Comparison of ENCODE assay signal across 29 cellular contexts in genomic region chr1:27084107-27084506, GRCh38.
"Had no signal": no experiment of that assay in that cellular context is flagged by ENCODE, and none has a peak within 500 bp of the region (broad histone marks: within the 10 kb centered on the region; RNA-seq: fewer than 3 reads in every experiment).

No MANE protein-coding gene starts in this region.

- H3K27me3 ChIP-seq: stomach, suprapubic skin, testis, thyroid gland, tibial nerve, transverse colon, upper lobe of left lung, upper lobe of right lung, uterus, vagina had no signal

- DNase-seq: stimulated activated CD4-positive, alpha-beta T cell treated with anti-CD3 and anti-CD28 coated beads, Interleukin-2, amount 100 ng/mL, for 48 hours; stimulated activated CD4-positive, alpha-beta T cell treated with anti-CD3 and anti-CD28 coated beads, Interleukin-4, amount 100 ng/mL, for 1 hour; stimulated activated CD4-positive, alpha-beta T cell treated with anti-CD3 and anti-CD28 coated beads, Interleukin-4, amount 100 ng/mL, for 24 hours; stimulated activated CD4-positive, alpha-beta T cell treated with anti-CD3 and anti-CD28 coated beads, Interleukin-4, amount 100 ng/mL, for 4 hours; stimulated activated CD8-positive, alpha-beta memory T cell treated with anti-CD3 and anti-CD28 coated beads, Interleukin-4, amount 100 ng/mL, for 48 hours; stimulated activated naive B cell treated with anti-CD40 and anti-IgM and Interleukin-4, amounts not matched to agents 10 μg/mL and 1 μg/mL and 100 μg/mL, for 72 hours; stimulated activated naive CD4-positive, alpha-beta T cell; stimulated activated naive CD4-positive, alpha-beta T cell treated with Interleukin-2 at 50 U/mL for 16 hours; stimulated activated naive CD8-positive, alpha-beta T cell treated with anti-CD3 and anti-CD28 coated beads, Interleukin-15, amount 100 ng/mL, for 72 hours; stimulated activated naive CD8-positive, alpha-beta T cell treated with anti-CD3 and anti-CD28 coated beads, Interleukin-15, Interleukin-2, amounts not matched to agents 100 U/mL and 50 U/mL, for 24 hours; stomach; substantia nigra; testis; thyroid gland; tibial artery; transverse colon; trophoblast cell; upper lobe of left lung; upper lobe of right lung; uterus had no signal

- ATAC-seq: stimulated activated effector memory CD8-positive, alpha-beta T cell treated with anti-CD3 and anti-CD28 coated beads, Interleukin-12 subunit alpha, Interleukin-12 subunit beta, amount 100 ng/mL, for 72 hours; stimulated activated memory B cell treated with anti-CD40 and anti-IgM and Interleukin-4, amounts not matched to agents 10 μg/mL and 1 μg/mL and 100 μg/mL, for 72 hours; stimulated activated naive B cell treated with anti-CD40 and anti-IgM and Interleukin-4, amounts not matched to agents 10 μg/mL and 1 μg/mL and 100 μg/mL, for 72 hours; stimulated activated naive CD8-positive, alpha-beta T cell treated with anti-CD3 and anti-CD28 coated beads, Interleukin-15, amount 100 ng/mL, for 72 hours; stimulated activated naive CD8-positive, alpha-beta T cell treated with anti-CD3 and anti-CD28 coated beads, Interleukin-15, Interleukin-2, amounts not matched to agents 100 U/mL and 50 U/mL, for 24 hours; upper lobe of right lung had no signal

- FAIRE-seq: urothelium cell line had no signal

- H3K4me1 Mint-ChIP-seq: stimulated activated memory B cell treated with anti-CD40 and anti-IgM and Interleukin-4, amounts not matched to agents 10 μg/mL and 1 μg/mL and 100 μg/mL, for 72 hours; stimulated activated naive CD8-positive, alpha-beta T cell treated with anti-CD3 and anti-CD28 coated beads, Interleukin-15, amount 100 ng/mL, for 72 hours had no signal

- H3K27ac Mint-ChIP-seq: stimulated activated effector memory CD8-positive, alpha-beta T cell treated with anti-CD3 and anti-CD28 coated beads, Interleukin-12 subunit alpha, Interleukin-12 subunit beta, amount 100 ng/mL, for 72 hours; stimulated activated memory B cell treated with anti-CD40 and anti-IgM and Interleukin-4, amounts not matched to agents 10 μg/mL and 1 μg/mL and 100 μg/mL, for 72 hours; stimulated activated naive B cell treated with anti-CD40 and anti-IgM and Interleukin-4, amounts not matched to agents 10 μg/mL and 1 μg/mL and 100 μg/mL, for 72 hours; stimulated activated naive CD8-positive, alpha-beta T cell treated with anti-CD3 and anti-CD28 coated beads, Interleukin-15, amount 100 ng/mL, for 72 hours; stimulated activated naive CD8-positive, alpha-beta T cell treated with anti-CD3 and anti-CD28 coated beads, Interleukin-15, Interleukin-2, amounts not matched to agents 100 ng/mL and 50 ng/mL, for 24 hours; type B pancreatic cell had no signal

- H3K4me3 ChIP-seq: stomach, suprapubic skin, testis, thoracic aorta, thyroid gland, tibial artery, tibial nerve, transverse colon, upper lobe of left lung, upper lobe of right lung, uterus, vagina had no signal

- H3K27ac ChIP-seq: stomach, suprapubic skin, testis, thoracic aorta, thyroid gland, tibial artery, tibial nerve, transverse colon, upper lobe of left lung, upper lobe of right lung, uterus, vagina had no signal

- H3K4me3 Mint-ChIP-seq: stimulated activated effector memory CD8-positive, alpha-beta T cell treated with anti-CD3 and anti-CD28 coated beads, Interleukin-12 subunit alpha, Interleukin-12 subunit beta, amount 100 ng/mL, for 72 hours; stimulated activated memory B cell treated with anti-CD40 and anti-IgM and Interleukin-4, amounts not matched to agents 10 μg/mL and 1 μg/mL and 100 μg/mL, for 72 hours; stimulated activated naive B cell treated with anti-CD40 and anti-IgM and Interleukin-4, amounts not matched to agents 10 μg/mL and 1 μg/mL and 100 μg/mL, for 72 hours; stimulated activated naive CD8-positive, alpha-beta T cell treated with anti-CD3 and anti-CD28 coated beads, Interleukin-15, amount 100 ng/mL, for 72 hours; stimulated activated naive CD8-positive, alpha-beta T cell treated with anti-CD3 and anti-CD28 coated beads, Interleukin-15, Interleukin-2, amounts not matched to agents 100 ng/mL and 50 ng/mL, for 24 hours; type B pancreatic cell had no signal

- H3K9me3 ChIP-seq: suprapubic skin, testis, thoracic aorta, thyroid gland, transverse colon, upper lobe of left lung, upper lobe of right lung, uterus, vagina had no signal

- H3K36me3 ChIP-seq: stomach, suprapubic skin, thoracic aorta, thyroid gland, tibial artery, tibial nerve, transverse colon, upper lobe of left lung, upper lobe of right lung, uterus, vagina had no signal

- H3K9me3 Mint-ChIP-seq: stimulated activated effector memory CD8-positive, alpha-beta T cell treated with anti-CD3 and anti-CD28 coated beads, Interleukin-12 subunit alpha, Interleukin-12 subunit beta, amount 100 ng/mL, for 72 hours; stimulated activated naive CD8-positive, alpha-beta T cell treated with anti-CD3 and anti-CD28 coated beads, Interleukin-15, Interleukin-2, amounts not matched to agents 100 ng/mL and 50 ng/mL, for 24 hours; type B pancreatic cell had no signal

- H3K36me3 Mint-ChIP-seq: stimulated activated memory B cell treated with anti-CD40 and anti-IgM and Interleukin-4, amounts not matched to agents 10 μg/mL and 1 μg/mL and 100 μg/mL, for 72 hours; type B pancreatic cell had no signal

- H3K27me3 Mint-ChIP-seq: stimulated activated naive CD8-positive, alpha-beta T cell treated with anti-CD3 and anti-CD28 coated beads, Interleukin-15, amount 100 ng/mL, for 72 hours; stimulated activated naive CD8-positive, alpha-beta T cell treated with anti-CD3 and anti-CD28 coated beads, Interleukin-15, Interleukin-2, amounts not matched to agents 100 ng/mL and 50 ng/mL, for 24 hours; type B pancreatic cell had no signal

- H3K4me1 ChIP-seq: stomach, suprapubic skin, testis, thyroid gland, tibial artery, tibial nerve, transverse colon, upper lobe of left lung, upper lobe of right lung, uterus, vagina had no signal
